In the genomic region with DNA sequence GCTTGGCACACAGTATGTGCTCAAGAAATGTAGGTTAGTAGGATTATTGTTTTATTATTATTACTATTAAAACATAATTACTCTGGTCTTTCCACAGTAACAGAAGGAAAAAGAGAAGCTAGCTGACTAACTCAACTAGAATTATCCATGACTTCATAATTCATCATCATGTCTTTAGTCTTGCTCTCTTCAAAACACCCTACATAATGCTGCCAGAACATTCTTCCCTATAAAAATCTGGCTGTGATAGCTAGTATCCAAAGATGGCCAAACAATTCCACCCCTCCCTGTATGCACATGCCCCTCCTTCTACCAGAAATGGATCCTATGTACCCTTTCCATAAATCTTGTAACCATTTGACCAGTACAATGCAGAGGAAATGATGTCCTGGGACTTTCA, we compare ENCODE assay signal across 20 cellular contexts. TPM values are rescaled to one million over a fixed set of nuclear protein-coding genes. Genes with fewer than 3 reads are reported as not detected.
DNase-seq lines count a peak whose midpoint lies in the region; ATAC-seq and TF ChIP-seq lines count a peak whose summit lies in the region.
"Had no signal": no experiment of that assay in that cellular context is flagged by ENCODE, and none has a peak within 500 bp of the region (broad histone marks: within the 10 kb centered on the region; RNA-seq: fewer than 3 reads in every experiment).

No MANE protein-coding gene starts in this region.

- H4K20me1 ChIP-seq in IMR-90 (ENCODE audit: insufficient read depth, low read length): no peaks in the 10 kb centered on the region

- no peak overlapping the region for H2BK15ac ChIP-seq in IMR-90 (ENCODE audit: low read depth, low read length)

- H2AK9ac ChIP-seq in IMR-90 (replicated peaks; ENCODE audit: low read depth, low read length, poor library complexity): no peak overlapping the region

- no peaks in the 10 kb centered on the region for H3K9me1 ChIP-seq in IMR-90 (ENCODE audit: insufficient read depth, low read length)

- no peak overlapping the region for H2BK5ac ChIP-seq in IMR-90 (ENCODE audit: low read depth, low read length, poor library complexity, severe bottlenecking)

- CTCF ChIA-PET in IMR-90 (lab: Yijun Ruan, JAX): no interaction called here

- no peak for ATAC-seq in IMR-90 (ENCODE audit: low read depth)

- H3K56ac ChIP-seq in IMR-90 (ENCODE audit: extremely low read depth, insufficient read depth, low read length): no peak overlapping the region

- POLR2A ChIA-PET in IMR-90 (lab: Charles Lee; ENCODE audit: unreplicated experiment): no interaction called here

- H3K18ac ChIP-seq in IMR-90 (ENCODE audit: low read depth, low read length): no peak overlapping the region

- no peak overlapping the region for H3K23ac ChIP-seq in IMR-90 (ENCODE audit: low read depth, low read length)

- no peak overlapping the region for H3K4ac ChIP-seq in IMR-90 (ENCODE audit: low read depth, low read length)

- H4K5ac ChIP-seq in IMR-90 (ENCODE audit: low read depth, low read length): no peak overlapping the region

- H3K4me3 ChIP-seq in IMR-90 (ENCODE audit: insufficient read depth, low read depth, low read length) (no peak overlapping the region), epithelial cell of esophagus (ENCODE audit: low read length) (no peak overlapping the region), colonic mucosa (no peak overlapping the region), vagina (no peak overlapping the region)

- dilution Hi-C loops in IMR-90 (cut with HindIII; ENCODE audit: low sequenced_read_pairs, unreplicated experiment): no loop called here

- no peaks in the 10 kb centered on the region for H3K9me3 ChIP-seq in IMR-90 (ENCODE audit: control insufficient read depth, insufficient read depth, low read length)
- H3K9me3 ChIP-seq in colonic mucosa: no peaks in the 10 kb centered on the region
- H3K9me3 ChIP-seq in vagina: no peaks in the 10 kb centered on the region
- H3K9me3 ChIP-seq: SK-N-SH had no signal

- in situ Hi-C loops in IMR-90 (cut with MboI; ENCODE audit: low sequenced_read_pairs): no loop called here

- no peak overlapping the region for H3K14ac ChIP-seq in IMR-90 (replicated peaks; ENCODE audit: low read depth, low read length)

- H2AK5ac ChIP-seq in IMR-90 (ENCODE audit: low read depth, low read length): no peak overlapping the region

- TF ChIP-seq POLR2A in IMR-90 (IDR thresholded peaks at IDR 0.05; ENCODE audit: low read depth, low read length) (no peak), vagina (IDR thresholded peaks at IDR 0.05) (no peak)

- TF ChIP-seq RAD21 in IMR-90 (IDR thresholded peaks at IDR 0.05; ENCODE audit: low read length): no peak

- no peak overlapping the region for H2BK20ac ChIP-seq in IMR-90 (ENCODE audit: low read depth, low read length)

- no peak overlapping the region for H2AFZ ChIP-seq in IMR-90 (replicated peaks; ENCODE audit: low read length, poor library complexity)

- no peak overlapping the region for H3K4me2 ChIP-seq in IMR-90 (ENCODE audit: low read depth, low read length)
- H3K4me2 ChIP-seq: SK-N-SH had no signal

- H4K91ac ChIP-seq in IMR-90 (ENCODE audit: insufficient read depth, low read depth, low read length): no peak overlapping the region

- no peaks in the 10 kb centered on the region for H3K79me1 ChIP-seq in IMR-90 (ENCODE audit: low read depth in 1 of 2, low read length in 2 of 2)

- H3K27ac ChIP-seq in IMR-90 (ENCODE audit: insufficient read depth, low read length) (no peak overlapping the region), colonic mucosa (no peak overlapping the region), vagina (no peak overlapping the region)
- H3K27ac ChIP-seq: C4-2B had no signal

- H3K27me3 ChIP-seq in IMR-90 (ENCODE audit: control insufficient read depth, insufficient read depth, low read length) (peaks cover 5% of the 10 kb centered on the region), colonic mucosa (no peaks in the 10 kb centered on the region), vagina (no peaks in the 10 kb centered on the region)

- intact Hi-C loops in IMR-90 (cut with micrococcal nuclease): no loop called here
- intact Hi-C loops in colonic mucosa (cut with DNase I): no loop called here
- intact Hi-C loops in vagina (cut with DNase I): no loop called here
- intact Hi-C loops in posterior cingulate gyrus (cut with DNase I): no loop called here

- H3K36me3 ChIP-seq in IMR-90 (ENCODE audit: control insufficient read depth, insufficient read depth, low read length) (no peaks in the 10 kb centered on the region), colonic mucosa (no peaks in the 10 kb centered on the region), vagina (no peaks in the 10 kb centered on the region)

- H2BK120ac ChIP-seq in IMR-90 (ENCODE audit: low read depth, low read length): no peak overlapping the region

- no peak overlapping the region for H3K9ac ChIP-seq in IMR-90 (ENCODE audit: low read depth, low read length)
- H3K9ac ChIP-seq in colonic mucosa (ENCODE audit: low read depth in 2 of 2, low read length in 2 of 2): no peak overlapping the region
- H3K9ac ChIP-seq: SK-N-SH had no signal

- peak; percentile 32 for DNase-seq in EH (ENCODE audit: low read depth)
- peak; percentile 6 for DNase-seq in IMR-90
- peak; percentile 65 for DNase-seq in epithelial cell of esophagus (ENCODE audit: low read depth)
- peak; percentile 8 for DNase-seq in kidney tubule cell (ENCODE audit: low spot score)
- DNase-seq in colonic mucosa: no peak
- DNase-seq in activated CD4-positive, alpha-beta T cell treated with anti-CD3 and anti-CD28 coated beads, Interleukin-2, amount 50 U/mL, for 4 hours: no peak
- DNase-seq in vagina (ENCODE audit: extremely low spot score in 2 of 2): no peak
- DNase-seq in posterior cingulate gyrus: no peak
- DNase-seq: AML-193, DMS79, KBM-7, MV-4-11, NCI-H1417, NCI-H187, NCI-H2107, NCI-H510A, NCI-H774, SHP77 treated with DMSO at 0.1 percent for 48 hours, SK-N-SH had no signal

- H3K4me1 ChIP-seq in IMR-90 (ENCODE audit: control insufficient read depth, insufficient read depth, low read length) (no peaks in the 10 kb centered on the region), colonic mucosa (peaks cover 5% of the 10 kb centered on the region), vagina (peaks cover 5% of the 10 kb centered on the region)

- BruUV-seq in IMR-90 (replicated peaks; lab: Mats Ljungman, UMichigan): no TSS peak

- H4K8ac ChIP-seq in IMR-90 (ENCODE audit: low read depth in 2 of 2, low read length in 2 of 2): no peak overlapping the region

- TF ChIP-seq CTCF in IMR-90 (conservative IDR thresholded peaks at IDR 0.05; ENCODE audit: low read depth, low read length): no peak
- TF ChIP-seq CTCF in epithelial cell of esophagus (IDR thresholded peaks at IDR 0.05; ENCODE audit: insufficient read depth, low read depth, low read length, missing control alignments): no peak
- TF ChIP-seq CTCF in colonic mucosa (IDR thresholded peaks at IDR 0.05): no peak
- TF ChIP-seq CTCF in vagina (IDR thresholded peaks at IDR 0.05): no peak

TF ChIP-seq in IMR-90, 13 proteins besides CTCF, POLR2A, EP300 and RAD21:
- TF ChIP-seq MAZ (IDR thresholded peaks at IDR 0.05; ENCODE audit: borderline replicate concordance, low read depth, low read length) (no peak), RFX5 (IDR thresholded peaks at IDR 0.05; ENCODE audit: low read depth, low read length) (no peak), CEBPB (IDR thresholded peaks at IDR 0.05; ENCODE audit: low read depth, low read length) (no peak), BHLHE40 (IDR thresholded peaks at IDR 0.05; ENCODE audit: low read depth, low read length) (no peak), RCOR1 (IDR thresholded peaks at IDR 0.05; ENCODE audit: insufficient replicate concordance, low read length) (no peak), FOS (IDR thresholded peaks at IDR 0.05; ENCODE audit: low read depth, low read length) (no peak), MAFK (IDR thresholded peaks at IDR 0.05; ENCODE audit: low read depth, low read length) (no peak), NFE2L2 (IDR thresholded peaks at IDR 0.05; ENCODE audit: low read depth, low read length) (no peak), SMC3 (IDR thresholded peaks at IDR 0.05; ENCODE audit: low read depth, low read length) (no peak), MXI1 (IDR thresholded peaks at IDR 0.05; ENCODE audit: borderline replicate concordance, low read depth, low read length) (no peak), CHD1 (IDR thresholded peaks at IDR 0.05; ENCODE audit: low read depth, low read length) (no peak)
- TF ChIP-seq, protein P1, sequence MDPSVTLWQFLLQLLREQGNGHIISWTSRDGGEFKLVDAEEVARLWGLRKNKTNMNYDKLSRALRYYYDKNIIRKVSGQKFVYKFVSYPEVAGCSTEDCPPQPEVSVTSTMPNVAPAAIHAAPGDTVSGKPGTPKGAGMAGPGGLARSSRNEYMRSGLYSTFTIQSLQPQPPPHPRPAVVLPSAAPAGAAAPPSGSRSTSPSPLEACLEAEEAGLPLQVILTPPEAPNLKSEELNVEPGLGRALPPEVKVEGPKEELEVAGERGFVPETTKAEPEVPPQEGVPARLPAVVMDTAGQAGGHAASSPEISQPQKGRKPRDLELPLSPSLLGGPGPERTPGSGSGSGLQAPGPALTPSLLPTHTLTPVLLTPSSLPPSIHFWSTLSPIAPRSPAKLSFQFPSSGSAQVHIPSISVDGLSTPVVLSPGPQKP (IDR thresholded peaks at IDR 0.05; ENCODE audit: borderline replicate concordance, low read depth, low read length): no peak
- TF ChIP-seq, protein P2, sequence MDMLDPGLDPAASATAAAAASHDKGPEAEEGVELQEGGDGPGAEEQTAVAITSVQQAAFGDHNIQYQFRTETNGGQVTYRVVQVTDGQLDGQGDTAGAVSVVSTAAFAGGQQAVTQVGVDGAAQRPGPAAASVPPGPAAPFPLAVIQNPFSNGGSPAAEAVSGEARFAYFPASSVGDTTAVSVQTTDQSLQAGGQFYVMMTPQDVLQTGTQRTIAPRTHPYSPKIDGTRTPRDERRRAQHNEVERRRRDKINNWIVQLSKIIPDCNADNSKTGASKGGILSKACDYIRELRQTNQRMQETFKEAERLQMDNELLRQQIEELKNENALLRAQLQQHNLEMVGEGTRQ (IDR thresholded peaks at IDR 0.05; ENCODE audit: low read depth, low read length): no peak

RNA-seq across cellular contexts. Expression of a gene that starts 48.8 kb away (rescaled TPM):
- total RNA-seq in IMR-90 (2012; rRNA removed): 1.1 and 1.4 TPM in 2 replicates
- 0.68 and 0.77 TPM in 2 replicates for polyA plus RNA-seq in IMR-90 (2012; rRNA removed)
- 0.67 and 0.80 TPM in 2 replicates for polyA plus RNA-seq in IMR-90 (2012; cell fraction: cytosol; rRNA removed)
- polyA plus RNA-seq in IMR-90 (2012; cell fraction: nucleus; rRNA removed; ENCODE audit: low replicate concordance): 0.69 and 2.5 TPM in 2 replicates
- total RNA-seq in colonic mucosa: 1 to 10 TPM; 5.7 to 6.1 TPM
- 20.6 TPM for total RNA-seq in vagina

Comparison
In these comparisons a context has a peak if more than half of its experiments do, and no peak if none do; other contexts are left out.
1. DNase-seq: peak in EH (single experiment), IMR-90 (single experiment), epithelial cell of esophagus (single experiment) and kidney tubule cell (single experiment); none in colonic mucosa (single experiment), activated CD4-positive, alpha-beta T cell treated with anti-CD3 and anti-CD28 coated beads, Interleukin-2, amount 50 U/mL, for 4 hours (0 of 2), vagina (0 of 2) and posterior cingulate gyrus (0 of 10).